ENCODE assay signal across 21 cellular contexts in genomic region chr1:247430430-247430829, GRCh38. TPM values are rescaled to one million over a fixed set of nuclear protein-coding genes. Genes with fewer than 3 reads are reported as not detected.
"Had no signal": no experiment of that assay in that cellular context is flagged by ENCODE, and none has a peak within 500 bp of the region (broad histone marks: within the 10 kb centered on the region; RNA-seq: fewer than 3 reads in every experiment).

No MANE protein-coding gene starts in this region.

- H3K4me3 ChIP-seq: ascending aorta, breast epithelium, dorsolateral prefrontal cortex, gastrocnemius medialis, heart left ventricle, prostate gland, skin epidermis, transverse colon, vagina had no signal

- H3K9me3 ChIP-seq: ascending aorta, breast epithelium, gastrocnemius medialis, heart left ventricle, prostate gland, transverse colon, vagina had no signal

- H3K27ac ChIP-seq: ascending aorta, dorsolateral prefrontal cortex, gastrocnemius medialis, heart left ventricle, prostate gland, skin epidermis, transverse colon, vagina had no signal

- H3K36me3 ChIP-seq: ascending aorta, breast epithelium, gastrocnemius medialis, prostate gland, transverse colon, vagina had no signal

- DNase-seq: activated CD4-positive, alpha-beta T cell treated with anti-CD3 and anti-CD28 coated beads for 1 hour; activated CD4-positive, alpha-beta T cell treated with anti-CD3 and anti-CD28 coated beads, Interleukin-2, amount 50 U/mL, for 4 hours; activated naive CD4-positive, alpha-beta T cell treated with Interleukin-2 at 50 U/mL for 16 hours; activated naive CD8-positive, alpha-beta T cell treated with anti-CD3 and anti-CD28 coated beads, Interleukin-2, amount 50 U/mL, for 24 hours; activated T-cell treated with anti-CD3 and anti-CD28 coated beads for 4 hours; dorsolateral prefrontal cortex; endodermal cell; gastrocnemius medialis; heart left ventricle; nephron progenitor cell; right cardiac atrium; stimulated activated CD4-positive, alpha-beta T cell treated with anti-CD3 and anti-CD28 coated beads, Interleukin-15, amount 100 ng/mL, for 24 hours; stimulated activated CD4-positive, alpha-beta T cell treated with anti-CD3 and anti-CD28 coated beads, Interleukin-4, amount 100 ng/mL, for 1 hour; stimulated activated naive CD4-positive, alpha-beta T cell treated with Interleukin-2 at 50 U/mL for 16 hours; transverse colon had no signal

- H3K27me3 ChIP-seq: ascending aorta, breast epithelium, dorsolateral prefrontal cortex, gastrocnemius medialis, transverse colon, vagina had no signal

- ATAC-seq: activated naive CD8-positive, alpha-beta T cell treated with anti-CD3 and anti-CD28 coated beads, Interleukin-2, amount 50 U/mL, for 24 hours; activated T-helper 17 cell treated with anti-CD3 and anti-CD28 coated beads, Interleukin-2, amount 50 U/mL, for 72 hours; gastrocnemius medialis; heart left ventricle; right cardiac atrium had no signal

- H3K4me1 ChIP-seq: ascending aorta, breast epithelium, gastrocnemius medialis, prostate gland, transverse colon, vagina had no signal

RNA-seq across cellular contexts. Expression of gene OR2B11, which starts 27.5 kb away (rescaled TPM):
- polyA plus RNA-seq: heart left ventricle, right cardiac atrium had no signal
